In genomic region chr2:233039217-233040173, GRCh38 we compare ENCODE assay signal across 18 cellular contexts. TPM values are rescaled to one million over a fixed set of nuclear protein-coding genes. Genes with fewer than 3 reads are reported as not detected.
DNase-seq lines count a peak whose midpoint lies in the region; ATAC-seq, FAIRE-seq and TF ChIP-seq lines count a peak whose summit lies in the region.
"Had no signal": no experiment of that assay in that cellular context is flagged by ENCODE, and none has a peak within 500 bp of the region (broad histone marks: within the 10 kb centered on the region; RNA-seq: fewer than 3 reads in every experiment).

No MANE protein-coding gene starts in this region.

- TF ChIP-seq EP300 in HepG2 (IDR thresholded peaks at IDR 0.05; ENCODE audit: low read depth in 2 of 2, low read length in 2 of 2) (no peak), HepG2 (CRISPR knock-in tag; IDR thresholded peaks at IDR 0.05; ENCODE audit: borderline replicate concordance) (no peak), sigmoid colon (IDR thresholded peaks at IDR 0.05) (no peak)

- peaks cover 24 to 32% of the 10 kb centered on the region in 2 donors for H3K27me3 Mint-ChIP-seq in effector memory CD8-positive, alpha-beta T cell

- H3K4me2 ChIP-seq in HepG2 (ENCODE audit: low read depth, low read length) = no peak overlapping the region
- H3K4me2 ChIP-seq: BLaER1 treated with 17β-estradiol and CSF1 and Interleukin-3, amounts not matched to agents 10 nM and 100 nM; GM23338 had no signal

- in situ Hi-C loops in HepG2 (cut with HindIII; ENCODE audit: extremely low pct_ligation_motif_present, low pct_unique_long_range_greater_than_20kb) = no loop called here

- TF ChIP-seq CTCF in HepG2 (CRISPR knock-in tag; IDR thresholded peaks at IDR 0.05) = no peak
- TF ChIP-seq CTCF in right lobe of liver (IDR thresholded peaks at IDR 0.05) = no peak
- TF ChIP-seq CTCF in sigmoid colon (IDR thresholded peaks at IDR 0.05) = no peak

- no peak overlapping the region for H3K27ac Mint-ChIP-seq in effector memory CD8-positive, alpha-beta T cell
- H3K27ac Mint-ChIP-seq: GM23338 had no signal

- CTCF ChIA-PET in HepG2 (lab: Yijun Ruan, JAX; ENCODE audit: low intra/inter-chr PET ratio, low total read pairs) = no interaction called here

- H4K20me1 ChIP-seq in HepG2 (ENCODE audit: insufficient read depth, low read length) = no peaks in the 10 kb centered on the region
- H4K20me1 ChIP-seq: BLaER1 treated with 17β-estradiol and CSF1 and Interleukin-3, amounts not matched to agents 10 nM and 100 nM had no signal

- H3K9me3 Mint-ChIP-seq in effector memory CD8-positive, alpha-beta T cell = no peaks in the 10 kb centered on the region

- H3K27me3 ChIP-seq in HepG2 (ENCODE audit: control insufficient read depth in 1 of 2, insufficient read depth in 2 of 2, low read length in 2 of 2) = peaks cover 1 to 43% of the 10 kb centered on the region in 2 experiments; a peak in 4 of 5 replicates
- no peaks in the 10 kb centered on the region for H3K27me3 ChIP-seq in right lobe of liver
- H3K27me3 ChIP-seq in sigmoid colon = peaks cover 0 to 5% (median 0%) of the 10 kb centered on the region in 3 donors
- H3K27me3 ChIP-seq: BLaER1 treated with 17β-estradiol and CSF1 and Interleukin-3, amounts not matched to agents 10 nM and 100 nM had no signal

- H3K4me1 Mint-ChIP-seq in effector memory CD8-positive, alpha-beta T cell (ENCODE audit: low read depth in 2 of 2) = no peaks in the 10 kb centered on the region
- H3K4me1 Mint-ChIP-seq: GM23338 had no signal

- DNase-seq in HepG2 (ENCODE audit: low spot score) (no peak), right lobe of liver (no peak), iris pigment epithelial cell (ENCODE audit: low read depth) (peak; percentile 40), sigmoid colon (peak; percentile 56), HuH-7.5 (ENCODE audit: low spot score) (no peak)
- DNase-seq in activated CD4-positive, alpha-beta T cell treated with anti-CD3 and anti-CD28 coated beads for 48 hours = no peak
- no peak for DNase-seq in effector memory CD8-positive, alpha-beta T cell
- DNase-seq: NCI-H1092, NCI-H1694, NCI-H2107, NCI-H345, NCI-H69, PC-3 had no signal

- peak; percentile 4 for FAIRE-seq in HepG2 (lab: Jason Lieb, UNC)
- FAIRE-seq: K562 had no signal

- H3K36me3 ChIP-seq in HepG2 (replicated peaks in 1 of 2; ENCODE audit: control insufficient read depth in 1 of 2, insufficient read depth in 2 of 2, low read length in 2 of 2) = no peaks in the 10 kb centered on the region
- H3K36me3 ChIP-seq in right lobe of liver = no peaks in the 10 kb centered on the region
- H3K36me3 ChIP-seq in sigmoid colon = no peaks in the 10 kb centered on the region
- H3K36me3 ChIP-seq: BLaER1 treated with 17β-estradiol and CSF1 and Interleukin-3, amounts not matched to agents 10 nM and 100 nM had no signal

- no peak overlapping the region for H3K9ac ChIP-seq in HepG2 (ENCODE audit: insufficient read depth, low read depth, low read length)
- H3K9ac ChIP-seq: BLaER1 treated with 17β-estradiol and CSF1 and Interleukin-3, amounts not matched to agents 10 nM and 100 nM had no signal

- ATAC-seq in HepG2 (peak; percentile 12; the same call in 2 of the 3 replicates), right lobe of liver (no peak), HG02798 (IDR thresholded peaks at IDR 0.05; ENCODE audit: poor library complexity, unreplicated experiment) (no peak)
- no peak for ATAC-seq in effector memory CD8-positive, alpha-beta T cell (replicated peaks)
- ATAC-seq: GM23338, K562, PC-3 had no signal

- intact Hi-C loops in HepG2 (cut with micrococcal nuclease; ENCODE audit: unreplicated experiment) = no loop called here
- intact Hi-C loops in right lobe of liver (cut with DNase I) = no loop called here
- intact Hi-C loops in sigmoid colon (cut with DNase I) = no loop called here

- no peak overlapping the region for H2AFZ ChIP-seq in HepG2 (ENCODE audit: low read length)
- H2AFZ ChIP-seq: GM23338 had no signal

- no peaks in the 10 kb centered on the region for H3K79me2 ChIP-seq in HepG2 (ENCODE audit: insufficient read depth, low read length)

- no peak overlapping the region for H3K27ac ChIP-seq in HepG2 (ENCODE audit: extremely low read length, insufficient read depth, low read length)
- H3K27ac ChIP-seq in right lobe of liver = no peak overlapping the region
- H3K27ac ChIP-seq in sigmoid colon = no peak overlapping the region
- H3K27ac ChIP-seq: BLaER1 treated with 17β-estradiol and CSF1 and Interleukin-3, amounts not matched to agents 10 nM and 100 nM had no signal

- H3K36me3 Mint-ChIP-seq in effector memory CD8-positive, alpha-beta T cell (ENCODE audit: insufficient read depth) = no peaks in the 10 kb centered on the region

- H3K9me3 ChIP-seq in HepG2 (ENCODE audit: low read length) (no peaks in the 10 kb centered on the region), right lobe of liver (no peaks in the 10 kb centered on the region), sigmoid colon (no peaks in the 10 kb centered on the region)

- POLR2A ChIA-PET in HepG2 (lab: Yijun Ruan, JAX) = interaction anchor here (1.0 kb wide), 1 partner anchor 26 kb away, joined by 3 read pairs; the partner anchor contains the start of gene NGEF

- H3K4me3 ChIP-seq in HepG2 (replicated peaks in 1 of 3; ENCODE audit: insufficient read depth in 1 of 3, low read depth in 2 of 3, low read length in 3 of 3) (no peak overlapping the region), right lobe of liver (no peak overlapping the region), sigmoid colon (no peak overlapping the region)
- H3K4me3 ChIP-seq: BLaER1 treated with 17β-estradiol and CSF1 and Interleukin-3, amounts not matched to agents 10 nM and 100 nM; GM23338; K562 had no signal

- WGBS in HepG2 (ENCODE audit: low lambda C conversion rate) = 29% methylated on average over 13 of the region's 13 CpGs
- 72% methylated on average over 10 of the region's 13 CpGs for WGBS in right lobe of liver (ENCODE audit: insufficient coverage, low coverage, low lambda C conversion rate, missing lambda C conversion rate)
- 82 to 87% methylated on average over 13 of the region's 13 CpGs for WGBS in sigmoid colon, 2 donors

- no peak for TF ChIP-seq RAD21 in HepG2 (CRISPR knock-in tag; IDR thresholded peaks at IDR 0.05)

- 0 out of 2 replicates have a peak, but pooled peaks cover 7% of the 10 kb centered on the region for H3K4me1 ChIP-seq in HepG2 (ENCODE audit: insufficient read depth, low read length)
- peaks cover 0 to 5% (median 0%) of the 10 kb centered on the region in 4 donors for H3K4me1 ChIP-seq in right lobe of liver
- no peaks in the 10 kb centered on the region for H3K4me1 ChIP-seq in sigmoid colon

- H3K4me3 Mint-ChIP-seq in effector memory CD8-positive, alpha-beta T cell = no peak overlapping the region
- H3K4me3 Mint-ChIP-seq: GM23338 had no signal

- BruUV-seq in HepG2 (replicated peaks; lab: Mats Ljungman, UMichigan) = no TSS peak

- no peak for TF ChIP-seq POLR2A in HepG2 (IDR thresholded peaks at IDR 0.05; ENCODE audit: insufficient read depth in 1 of 2, low read depth in 2 of 2, low read length in 2 of 2)
- no peak for TF ChIP-seq POLR2A in right lobe of liver (IDR thresholded peaks at IDR 0.05)
- TF ChIP-seq POLR2A in sigmoid colon (IDR thresholded peaks at IDR 0.05) = no peak

RNA-seq across cellular contexts. Expression of gene NEU2, which starts 7.0 kb away (rescaled TPM):
- total RNA-seq in HepG2 (2016; rRNA removed; fragmentation: Illumina TruSeq; extraction: Trizol) (not detected in 2 replicates), right lobe of liver (not detected), sigmoid colon (not detected)
- not detected in 2 replicates for total RNA-seq in HepG2 (2016; cell fraction: cytosol; rRNA removed; fragmentation: Illumina TruSeq; extraction: Trizol; ENCODE audit: low read depth)
- not detected in 2 replicates for total RNA-seq in HepG2 (2016; cell fraction: insoluble cytoplasmic fraction; rRNA removed; fragmentation: Illumina TruSeq; extraction: Trizol)
- not detected in 2 replicates for total RNA-seq in HepG2 (2016; cell fraction: membrane; rRNA removed; fragmentation: Illumina TruSeq; extraction: Trizol)
- total RNA-seq in HepG2 (2016; cell fraction: nucleus; rRNA removed; fragmentation: Illumina TruSeq; extraction: Trizol) = not detected in 2 replicates
- polyA plus RNA-seq in HepG2 (2011; rRNA removed) (not detected in 2 replicates), sigmoid colon (not detected)
- polyA plus RNA-seq in HepG2 (2011; cell fraction: cytosol; rRNA removed) = not detected in 2 replicates
- polyA plus RNA-seq in HepG2 (2011; cell fraction: nucleus; rRNA removed) = not detected in 2 replicates
- not detected in 2 replicates for polyA plus RNA-seq in HepG2 (2012)
- polyA plus RNA-seq in HepG2 (2016; cell fraction: cytosol; fragmentation: Illumina TruSeq; extraction: Trizol; ENCODE audit: low read depth) = not detected in 2 replicates
- polyA plus RNA-seq in HepG2 (2016; cell fraction: insoluble cytoplasmic fraction; fragmentation: Illumina TruSeq; extraction: Trizol; ENCODE audit: low read depth) = not detected in 2 replicates
- polyA plus RNA-seq in HepG2 (2016; cell fraction: membrane; fragmentation: Illumina TruSeq; extraction: Trizol; ENCODE audit: low read depth) = not detected in 2 replicates
- polyA plus RNA-seq in HepG2 (2016; cell fraction: nucleus; fragmentation: Illumina TruSeq; extraction: Trizol; ENCODE audit: insufficient read depth, low read depth) = not detected in 2 replicates
- polyA minus RNA-seq in HepG2 (2011; rRNA and poly(A)+ RNA removed; ENCODE audit: low replicate concordance) = not detected in 2 replicates
- not detected in 2 replicates for polyA minus RNA-seq in HepG2 (2011; cell fraction: cytosol; rRNA and poly(A)+ RNA removed)
- not detected in 2 replicates for polyA minus RNA-seq in HepG2 (2011; cell fraction: nucleus; rRNA and poly(A)+ RNA removed)
- total RNA-seq: A172, GM23338, K562 had no signal
- polyA plus RNA-seq: GM23338, K562 had no signal

RNA-seq across cellular contexts. Expression of gene INPP5D, which starts 20.6 kb away (rescaled TPM):
- total RNA-seq in HepG2 (2016; rRNA removed; fragmentation: Illumina TruSeq; extraction: Trizol) (17.7 and 18.0 TPM in 2 replicates), right lobe of liver (1 to 10 TPM; 3.5 to 8.1 (median 5.5) TPM), sigmoid colon (10 to 100 TPM in 1 of 4 donors, 1 to 10 TPM in 3; 6.4 to 20.8 (median 9.4) TPM)
- 4.6 and 5.5 TPM in 2 replicates for total RNA-seq in HepG2 (2016; cell fraction: cytosol; rRNA removed; fragmentation: Illumina TruSeq; extraction: Trizol; ENCODE audit: low read depth)
- 15.5 and 19.4 TPM in 2 replicates for total RNA-seq in HepG2 (2016; cell fraction: insoluble cytoplasmic fraction; rRNA removed; fragmentation: Illumina TruSeq; extraction: Trizol)
- total RNA-seq in HepG2 (2016; cell fraction: membrane; rRNA removed; fragmentation: Illumina TruSeq; extraction: Trizol) = 12.4 TPM in 2 replicates
- 15.5 and 17.7 TPM in 2 replicates for total RNA-seq in HepG2 (2016; cell fraction: nucleus; rRNA removed; fragmentation: Illumina TruSeq; extraction: Trizol)
- polyA plus RNA-seq in HepG2 (2011; rRNA removed) (16.1 and 16.7 TPM in 2 replicates), sigmoid colon (10 to 100 TPM in 1 of 3 donors, 1 to 10 TPM in 2; 4.2 to 44.8 (median 4.4) TPM)
- 7.7 and 8.6 TPM in 2 replicates for polyA plus RNA-seq in HepG2 (2011; cell fraction: cytosol; rRNA removed)
- polyA plus RNA-seq in HepG2 (2011; cell fraction: nucleus; rRNA removed) = 55.2 and 72.1 TPM in 2 replicates
- 36.4 and 42.1 TPM in 2 replicates for polyA plus RNA-seq in HepG2 (2012)
- polyA plus RNA-seq in HepG2 (2016; cell fraction: cytosol; fragmentation: Illumina TruSeq; extraction: Trizol; ENCODE audit: low read depth) = 2.5 and 2.6 TPM in 2 replicates
- 16.3 and 21.7 TPM in 2 replicates for polyA plus RNA-seq in HepG2 (2016; cell fraction: insoluble cytoplasmic fraction; fragmentation: Illumina TruSeq; extraction: Trizol; ENCODE audit: low read depth)
- 8.3 and 8.6 TPM in 2 replicates for polyA plus RNA-seq in HepG2 (2016; cell fraction: membrane; fragmentation: Illumina TruSeq; extraction: Trizol; ENCODE audit: low read depth)
- 28.7 and 30.7 TPM in 2 replicates for polyA plus RNA-seq in HepG2 (2016; cell fraction: nucleus; fragmentation: Illumina TruSeq; extraction: Trizol; ENCODE audit: insufficient read depth, low read depth)
- polyA minus RNA-seq in HepG2 (2011; rRNA and poly(A)+ RNA removed; ENCODE audit: low replicate concordance) = 0.09 and 29.9 TPM in 2 replicates
- 15.4 and 25.3 TPM in 2 replicates for polyA minus RNA-seq in HepG2 (2011; cell fraction: cytosol; rRNA and poly(A)+ RNA removed)
- polyA minus RNA-seq in HepG2 (2011; cell fraction: nucleus; rRNA and poly(A)+ RNA removed) = 36.4 and 40.5 TPM in 2 replicates

RNA-seq across cellular contexts. Expression of gene NGEF, which starts 26.4 kb away (rescaled TPM):
- total RNA-seq in HepG2 (2016; rRNA removed; fragmentation: Illumina TruSeq; extraction: Trizol) = 11.8 and 14.4 TPM in 2 replicates
- 3.2 and 3.9 TPM in 2 replicates for total RNA-seq in HepG2 (2016; cell fraction: cytosol; rRNA removed; fragmentation: Illumina TruSeq; extraction: Trizol; ENCODE audit: low read depth)
- 10.9 and 16.2 TPM in 2 replicates for total RNA-seq in HepG2 (2016; cell fraction: insoluble cytoplasmic fraction; rRNA removed; fragmentation: Illumina TruSeq; extraction: Trizol)
- total RNA-seq in HepG2 (2016; cell fraction: membrane; rRNA removed; fragmentation: Illumina TruSeq; extraction: Trizol) = 5.7 and 5.8 TPM in 2 replicates
- total RNA-seq in HepG2 (2016; cell fraction: nucleus; rRNA removed; fragmentation: Illumina TruSeq; extraction: Trizol) = 16.5 and 17.9 TPM in 2 replicates
- polyA plus RNA-seq in HepG2 (2011; rRNA removed) = 36.9 and 40.7 TPM in 2 replicates
- 12.8 and 15.9 TPM in 2 replicates for polyA plus RNA-seq in HepG2 (2011; cell fraction: cytosol; rRNA removed)
- polyA plus RNA-seq in HepG2 (2011; cell fraction: nucleus; rRNA removed) = 96.4 and 108 TPM in 2 replicates
- polyA plus RNA-seq in HepG2 (2012) = 22.1 and 22.9 TPM in 2 replicates
- 1.4 TPM in 2 replicates for polyA plus RNA-seq in HepG2 (2016; cell fraction: cytosol; fragmentation: Illumina TruSeq; extraction: Trizol; ENCODE audit: low read depth)
- 9.8 and 12.7 TPM in 2 replicates for polyA plus RNA-seq in HepG2 (2016; cell fraction: insoluble cytoplasmic fraction; fragmentation: Illumina TruSeq; extraction: Trizol; ENCODE audit: low read depth)
- 2.8 and 3.2 TPM in 2 replicates for polyA plus RNA-seq in HepG2 (2016; cell fraction: membrane; fragmentation: Illumina TruSeq; extraction: Trizol; ENCODE audit: low read depth)
- 29.2 and 34.3 TPM in 2 replicates for polyA plus RNA-seq in HepG2 (2016; cell fraction: nucleus; fragmentation: Illumina TruSeq; extraction: Trizol; ENCODE audit: insufficient read depth, low read depth)
- 0.44 and 113 TPM in 2 replicates for polyA minus RNA-seq in HepG2 (2011; rRNA and poly(A)+ RNA removed; ENCODE audit: low replicate concordance)
- 17.7 and 20.2 TPM in 2 replicates for polyA minus RNA-seq in HepG2 (2011; cell fraction: cytosol; rRNA and poly(A)+ RNA removed)
- polyA minus RNA-seq in HepG2 (2011; cell fraction: nucleus; rRNA and poly(A)+ RNA removed) = 26.9 and 31.6 TPM in 2 replicates
- 10 to 100 TPM; 16.4 to 20.9 (median 20.2) TPM for total RNA-seq in right lobe of liver
- under 1 TPM in 2 of 4 donors, not detected in 2; 0.28 to 0.36 TPM for total RNA-seq in sigmoid colon
- 10 to 100 TPM; 10.8 to 13.9 (median 13.6) TPM for polyA plus RNA-seq in sigmoid colon

Comparison
In these comparisons a context has a peak if more than half of its experiments do, and no peak if none do; other contexts are left out.
1. DNase-seq: peak in iris pigment epithelial cell (single experiment) and sigmoid colon (single experiment); none in HepG2 (single experiment), right lobe of liver (0 of 3), HuH-7.5 (single experiment), activated CD4-positive, alpha-beta T cell treated with anti-CD3 and anti-CD28 coated beads for 48 hours (single experiment) and effector memory CD8-positive, alpha-beta T cell (0 of 3).